In genomic region chr12:66132408-66132807, GRCh38 we compare ENCODE assay signal across 1 cellular context.
TF ChIP-seq lines count a peak whose summit lies in the region.

No MANE protein-coding gene starts in this region.

TF ChIP-seq in endothelial cell of umbilical vein, 7 proteins besides CTCF, POLR2A, EP300 and RAD21 (continued from another document):
- TF ChIP-seq GATA2 (IDR thresholded peaks at IDR 0.05; ENCODE audit: insufficient read depth, insufficient read length, low read depth, low read length) = peak; percentile 32
